Comparison of ENCODE assay signal across 17 cellular contexts in the genomic region with DNA sequence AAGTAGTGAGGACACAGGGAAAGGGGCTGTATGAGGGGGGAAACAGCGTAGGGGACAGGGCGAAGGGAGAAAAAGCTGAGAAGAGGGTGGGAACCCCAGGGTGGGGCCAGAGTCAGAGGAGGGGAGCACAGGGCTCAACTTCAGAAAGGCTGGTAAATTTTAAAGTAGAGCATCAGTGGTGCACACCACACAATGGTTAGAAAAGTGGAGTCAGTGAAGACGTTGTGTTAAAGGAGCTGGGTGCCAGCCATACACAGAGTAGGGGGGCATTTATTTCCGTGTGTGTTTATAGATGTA. TPM values are rescaled to one million over a fixed set of nuclear protein-coding genes. Genes with fewer than 3 reads are reported as not detected.
DNase-seq lines count a peak whose midpoint lies in the region; ATAC-seq and TF ChIP-seq lines count a peak whose summit lies in the region.
"Had no signal": no experiment of that assay in that cellular context is flagged by ENCODE, and none has a peak within 500 bp of the region (broad histone marks: within the 10 kb centered on the region; RNA-seq: fewer than 3 reads in every experiment).

No MANE protein-coding gene starts in this region.

- peaks cover 41% of the 10 kb centered on the region for H3K27me3 Mint-ChIP-seq in activated CD4-positive, alpha-beta T cell treated with anti-CD3 and anti-CD28 coated beads, Interleukin-2, amount 10 ng/mL, durations not matched to agents 24 days and 14 days
- H3K27me3 Mint-ChIP-seq in activated CD4-positive, alpha-beta T cell treated with anti-CD3 and anti-CD28 coated beads for 36 hours: peaks cover 25% of the 10 kb centered on the region
- H3K27me3 Mint-ChIP-seq in activated T-helper 17 cell treated with anti-CD3 and anti-CD28 coated beads, Interleukin-2, amount 50 U/mL, for 72 hours: peaks cover 15% of the 10 kb centered on the region

- H3K4me3 ChIP-seq in iPS-18a (ENCODE audit: low read length) (peak overlapping the region; percentile 72), stomach (peak overlapping the region; percentile 54 to 79 (median 61))

- no peaks in the 10 kb centered on the region for H3K36me3 ChIP-seq in iPS-18a (ENCODE audit: control insufficient read depth, low read depth, low read length)
- no peaks in the 10 kb centered on the region for H3K36me3 ChIP-seq in stomach

- H3K9ac ChIP-seq in iPS-18a (ENCODE audit: low read length): no peak overlapping the region

- POLR2A ChIA-PET in activated CD4-positive, alpha-beta T cell treated with anti-CD3 and anti-CD28 coated beads for 36 hours (lab: Charles Lee): no interaction called here

- CTCF ChIA-PET in activated CD4-positive, alpha-beta T cell treated with anti-CD3 and anti-CD28 coated beads for 36 hours (lab: Charles Lee): interaction anchor here (0.8 to 3.0 kb wide), 6 partner anchors 9 to 165 kb away, joined by 3 to 20 read pairs (median 4); no protein-coding TSS in a partner anchor

- peaks cover 30% of the 10 kb centered on the region for H3K4me1 Mint-ChIP-seq in activated CD4-positive, alpha-beta T cell treated with anti-CD3 and anti-CD28 coated beads, Interleukin-2, amount 10 ng/mL, durations not matched to agents 24 days and 14 days
- peaks cover 46% of the 10 kb centered on the region for H3K4me1 Mint-ChIP-seq in activated CD4-positive, alpha-beta T cell treated with anti-CD3 and anti-CD28 coated beads for 36 hours
- peaks cover 9% of the 10 kb centered on the region for H3K4me1 Mint-ChIP-seq in activated T-helper 17 cell treated with anti-CD3 and anti-CD28 coated beads, Interleukin-2, amount 50 U/mL, for 72 hours

- H3K9me3 Mint-ChIP-seq in activated CD4-positive, alpha-beta T cell treated with anti-CD3 and anti-CD28 coated beads, Interleukin-2, amount 10 ng/mL, durations not matched to agents 24 days and 14 days: no peaks in the 10 kb centered on the region
- no peaks in the 10 kb centered on the region for H3K9me3 Mint-ChIP-seq in activated CD4-positive, alpha-beta T cell treated with anti-CD3 and anti-CD28 coated beads for 36 hours (ENCODE audit: low read depth)
- no peaks in the 10 kb centered on the region for H3K9me3 Mint-ChIP-seq in activated T-helper 17 cell treated with anti-CD3 and anti-CD28 coated beads, Interleukin-2, amount 50 U/mL, for 72 hours
- H3K9me3 Mint-ChIP-seq: CD8-positive, alpha-beta memory T cell; stimulated activated memory B cell treated with anti-CD40 and anti-IgM and Interleukin-4, amounts not matched to agents 10 μg/mL and 1 μg/mL and 100 μg/mL, for 72 hours had no signal

- 33 to 45% (median 40%) methylated on average over 4 of the region's 4 CpGs for WGBS in stomach, 5 donors

- H3K4me1 ChIP-seq in iPS-18a (ENCODE audit: control insufficient read depth, low read depth, low read length): peaks cover 13% of the 10 kb centered on the region
- H3K4me1 ChIP-seq in stomach: peaks cover 44 to 58% (median 54%) of the 10 kb centered on the region in 4 donors

- H3K27ac ChIP-seq in iPS-18a (ENCODE audit: low read length) (no peak overlapping the region), stomach (no peak overlapping the region)

- intact Hi-C loops in activated CD4-positive, alpha-beta T cell treated with anti-CD3 and anti-CD28 coated beads, Interleukin-2, amount 10 ng/mL, durations not matched to agents 24 days and 14 days (cut with micrococcal nuclease): loop anchor here (1.0 to 5.0 kb wide), 5 partner anchors 19 to 582 kb away; partner anchors contain the start of genes C15orf39 and FAM219B
- intact Hi-C loops in activated CD4-positive, alpha-beta T cell treated with anti-CD3 and anti-CD28 coated beads for 36 hours (cut with DNase I, micrococcal nuclease): loop anchor here (5.0 to 10.0 kb wide), 3 partner anchors 177 to 493 kb away; partner anchors contain the start of genes CSK (in 1 of the 2) and SIN3A (in 1 of the 2)
- intact Hi-C loops in stomach (cut with DNase I; ENCODE audit: low total_unique reads): no loop called here
- intact Hi-C loops in head of caudate nucleus (cut with DNase I): no loop called here

- no peak for ATAC-seq in activated CD4-positive, alpha-beta T cell treated with anti-CD3 and anti-CD28 coated beads for 36 hours
- ATAC-seq in activated T-helper 17 cell treated with anti-CD3 and anti-CD28 coated beads, Interleukin-2, amount 50 U/mL, for 72 hours (replicated peaks): no peak
- ATAC-seq: stimulated activated memory B cell treated with anti-CD40 and anti-IgM and Interleukin-4, amounts not matched to agents 10 μg/mL and 1 μg/mL and 100 μg/mL, for 72 hours had no signal

- no peak for TF ChIP-seq EP300 in stomach (IDR thresholded peaks at IDR 0.05)

- no peak for TF ChIP-seq CTCF in stomach (IDR thresholded peaks at IDR 0.05)

- H3K27me3 ChIP-seq in iPS-18a (ENCODE audit: control insufficient read depth, insufficient read depth, low read length): peaks cover 60% of the 10 kb centered on the region
- H3K27me3 ChIP-seq in stomach: peaks cover 0 to 47% (median 0%) of the 10 kb centered on the region in 3 donors

- no peak overlapping the region for H3K4me3 Mint-ChIP-seq in activated CD4-positive, alpha-beta T cell treated with anti-CD3 and anti-CD28 coated beads, Interleukin-2, amount 10 ng/mL, durations not matched to agents 24 days and 14 days
- H3K4me3 Mint-ChIP-seq in activated CD4-positive, alpha-beta T cell treated with anti-CD3 and anti-CD28 coated beads for 36 hours: no peak overlapping the region
- peak overlapping the region; percentile 61 for H3K4me3 Mint-ChIP-seq in activated T-helper 17 cell treated with anti-CD3 and anti-CD28 coated beads, Interleukin-2, amount 50 U/mL, for 72 hours
- H3K4me3 Mint-ChIP-seq: stimulated activated memory B cell treated with anti-CD40 and anti-IgM and Interleukin-4, amounts not matched to agents 10 μg/mL and 1 μg/mL and 100 μg/mL, for 72 hours had no signal

- H3K27ac Mint-ChIP-seq in activated CD4-positive, alpha-beta T cell treated with anti-CD3 and anti-CD28 coated beads, Interleukin-2, amount 10 ng/mL, durations not matched to agents 24 days and 14 days: peak overlapping the region; percentile 10
- H3K27ac Mint-ChIP-seq in activated CD4-positive, alpha-beta T cell treated with anti-CD3 and anti-CD28 coated beads for 36 hours: no peak overlapping the region
- H3K27ac Mint-ChIP-seq in activated T-helper 17 cell treated with anti-CD3 and anti-CD28 coated beads, Interleukin-2, amount 50 U/mL, for 72 hours: no peak overlapping the region
- H3K27ac Mint-ChIP-seq: stimulated activated memory B cell treated with anti-CD40 and anti-IgM and Interleukin-4, amounts not matched to agents 10 μg/mL and 1 μg/mL and 100 μg/mL, for 72 hours had no signal

- H3K9me3 ChIP-seq in iPS-18a (ENCODE audit: control insufficient read depth, low read depth, low read length): no peaks in the 10 kb centered on the region
- H3K9me3 ChIP-seq in stomach: no peaks in the 10 kb centered on the region

- TF ChIP-seq POLR2A in stomach (IDR thresholded peaks at IDR 0.05): no peak

- H3K36me3 Mint-ChIP-seq in activated CD4-positive, alpha-beta T cell treated with anti-CD3 and anti-CD28 coated beads, Interleukin-2, amount 10 ng/mL, durations not matched to agents 24 days and 14 days (ENCODE audit: low read depth): peaks cover 3% of the 10 kb centered on the region
- H3K36me3 Mint-ChIP-seq in activated CD4-positive, alpha-beta T cell treated with anti-CD3 and anti-CD28 coated beads for 36 hours (ENCODE audit: low read depth): no peaks in the 10 kb centered on the region
- no peaks in the 10 kb centered on the region for H3K36me3 Mint-ChIP-seq in activated T-helper 17 cell treated with anti-CD3 and anti-CD28 coated beads, Interleukin-2, amount 50 U/mL, for 72 hours (ENCODE audit: low read depth)
- H3K36me3 Mint-ChIP-seq: CD8-positive, alpha-beta memory T cell; stimulated activated memory B cell treated with anti-CD40 and anti-IgM and Interleukin-4, amounts not matched to agents 10 μg/mL and 1 μg/mL and 100 μg/mL, for 72 hours had no signal

- DNase-seq in activated CD4-positive, alpha-beta T cell treated with anti-CD3 and anti-CD28 coated beads, Interleukin-2, amount 10 ng/mL, durations not matched to agents 24 days and 14 days: no peak
- no peak for DNase-seq in activated CD4-positive, alpha-beta T cell treated with anti-CD3 and anti-CD28 coated beads for 36 hours
- DNase-seq in stomach: no peak
- DNase-seq in NCI-H2107 (lab: John Stamatoyannopoulos, UW): no peak
- DNase-seq in SHP77 treated with DMSO at 0.1 percent for 48 hours (lab: John Stamatoyannopoulos, UW): no peak
- DNase-seq in head of caudate nucleus: no peak
- DNase-seq: activated CD4-positive, alpha-beta T cell treated with anti-CD3 and anti-CD28 coated beads, Interleukin-2, amount 50 U/mL, for 1 hour; activated T-cell treated with anti-CD3 and anti-CD28 coated beads, Interleukin-2, amount 50 U/mL, for 48 hours; CD8-positive, alpha-beta memory T cell; HCEC 1CT; mammary epithelial cell; NCI-H1092 treated with DMSO at 0.1 percent for 48 hours; nucleus accumbens; SHP77 had no signal

RNA-seq across cellular contexts. Expression of gene RPP25, which starts 3.0 kb away (rescaled TPM):
- 13.1 and 13.9 TPM in 2 replicates for total RNA-seq in activated CD4-positive, alpha-beta T cell treated with anti-CD3 and anti-CD28 coated beads, Interleukin-2, amount 10 ng/mL, durations not matched to agents 24 days and 14 days
- total RNA-seq in activated CD4-positive, alpha-beta T cell treated with anti-CD3 and anti-CD28 coated beads for 36 hours: 1 to 10 TPM; 5.4 to 6.2 TPM
- total RNA-seq in activated T-helper 17 cell treated with anti-CD3 and anti-CD28 coated beads, Interleukin-2, amount 50 U/mL, for 72 hours: 1 to 10 TPM; 2.4 to 9.6 TPM
- total RNA-seq in stomach: 10 to 100 TPM in 1 of 5 donors, 1 to 10 TPM in 4; 2.8 to 59.4 (median 7.6) TPM
- 10 to 100 TPM in 1 of 3 donors, 1 to 10 TPM in 2; 8.7 to 10.1 (median 9.3) TPM for polyA plus RNA-seq in stomach

RNA-seq across cellular contexts. Expression of gene COX5A, which starts 21.7 kb away (rescaled TPM):
- 314 and 317 TPM in 2 replicates for total RNA-seq in activated CD4-positive, alpha-beta T cell treated with anti-CD3 and anti-CD28 coated beads, Interleukin-2, amount 10 ng/mL, durations not matched to agents 24 days and 14 days
- total RNA-seq in activated CD4-positive, alpha-beta T cell treated with anti-CD3 and anti-CD28 coated beads for 36 hours: 100 to 1,000 TPM; 313 to 319 TPM
- 100 to 1,000 TPM; 242 to 337 TPM for total RNA-seq in activated T-helper 17 cell treated with anti-CD3 and anti-CD28 coated beads, Interleukin-2, amount 50 U/mL, for 72 hours
- total RNA-seq in stomach: 100 to 1,000 TPM in 2 of 5 donors, 10 to 100 TPM in 3; 44.0 to 156 (median 61.1) TPM
- polyA plus RNA-seq in stomach: 100 to 1,000 TPM; 298 to 516 (median 464) TPM

RNA-seq across cellular contexts. Expression of gene SCAMP5, which starts 35.8 kb away (rescaled TPM):
- 0.92 and 1.3 TPM in 2 replicates for total RNA-seq in activated CD4-positive, alpha-beta T cell treated with anti-CD3 and anti-CD28 coated beads, Interleukin-2, amount 10 ng/mL, durations not matched to agents 24 days and 14 days
- total RNA-seq in activated CD4-positive, alpha-beta T cell treated with anti-CD3 and anti-CD28 coated beads for 36 hours: 1 to 10 TPM; 3.9 to 4.5 TPM
- total RNA-seq in activated T-helper 17 cell treated with anti-CD3 and anti-CD28 coated beads, Interleukin-2, amount 50 U/mL, for 72 hours: 1 to 10 TPM; 5.1 to 5.3 TPM
- 10 to 100 TPM in 3 of 5 donors, 1 to 10 TPM in 2; 1.8 to 70.1 (median 13.4) TPM for total RNA-seq in stomach
- polyA plus RNA-seq in stomach: 10 to 100 TPM in 2 of 3 donors, 1 to 10 TPM in 1; 8.8 to 12.7 (median 12.4) TPM

RNA-seq across cellular contexts. Expression of gene FAM219B, which starts 52.9 kb away (rescaled TPM):
- total RNA-seq in activated CD4-positive, alpha-beta T cell treated with anti-CD3 and anti-CD28 coated beads, Interleukin-2, amount 10 ng/mL, durations not matched to agents 24 days and 14 days: 68.0 and 82.0 TPM in 2 replicates
- 10 to 100 TPM; 39.3 to 49.7 TPM for total RNA-seq in activated CD4-positive, alpha-beta T cell treated with anti-CD3 and anti-CD28 coated beads for 36 hours
- 10 to 100 TPM; 65.6 to 98.3 TPM for total RNA-seq in activated T-helper 17 cell treated with anti-CD3 and anti-CD28 coated beads, Interleukin-2, amount 50 U/mL, for 72 hours
- total RNA-seq in stomach: 10 to 100 TPM; 12.3 to 85.3 (median 49.5) TPM
- polyA plus RNA-seq in stomach: 10 to 100 TPM; 16.9 to 35.2 (median 28.9) TPM

Comparison
In these comparisons a context has a peak if more than half of its experiments do, and no peak if none do; other contexts are left out.
1. intact Hi-C loops: an anchor here in activated CD4-positive, alpha-beta T cell treated with anti-CD3 and anti-CD28 coated beads, Interleukin-2, amount 10 ng/mL, durations not matched to agents 24 days and 14 days (1.0 to 5.0 kb wide) and activated CD4-positive, alpha-beta T cell treated with anti-CD3 and anti-CD28 coated beads for 36 hours (5.0 to 10.0 kb wide); none called in stomach and head of caudate nucleus.